Comparison of ENCODE assay signal across 8 cellular contexts in genomic region chr2:190882831-190883582, GRCh38. TPM values are rescaled to one million over a fixed set of nuclear protein-coding genes. Genes with fewer than 3 reads are reported as not detected.
DNase-seq lines count a peak whose midpoint lies in the region; ATAC-seq and TF ChIP-seq lines count a peak whose summit lies in the region.

No MANE protein-coding gene starts in this region.

- no peaks in the 10 kb centered on the region for H3K27me3 ChIP-seq in duodenal mucosa (ENCODE audit: control insufficient read depth in 1 of 2, insufficient read depth in 2 of 2, low read length in 2 of 2)
- no peaks in the 10 kb centered on the region for H3K27me3 ChIP-seq in neutrophil

- intact Hi-C loops in posterior vena cava (cut with DNase I), result no loop called here

- no peak for ATAC-seq in HG03520 (IDR thresholded peaks at IDR 0.05; ENCODE audit: unreplicated experiment)
- no peak for ATAC-seq in GM19467 (IDR thresholded peaks at IDR 0.05; ENCODE audit: unreplicated experiment)

- no peak for TF ChIP-seq CTCF in neutrophil (IDR thresholded peaks at IDR 0.05)

- peak overlapping the region; percentile 83 to 99 for H3K9ac ChIP-seq in duodenal mucosa (ENCODE audit: low read depth in 1 of 2, low read length in 2 of 2)

- DNase-seq in G401 (ENCODE audit: low spot score), result peak; percentile 44
- peak; percentile 55 for DNase-seq in NOMO-1 treated with DMSO at 0.1 percent for 48 hours (lab: John Stamatoyannopoulos, UW; ENCODE audit: unreplicated experiment)
- DNase-seq in posterior vena cava (ENCODE audit: low spot score), result no peak
- no peak for DNase-seq in NCI-H226

- no peaks in the 10 kb centered on the region for H3K36me3 ChIP-seq in duodenal mucosa (ENCODE audit: control insufficient read depth in 1 of 2, insufficient read depth in 2 of 2, low read length in 2 of 2)
- H3K36me3 ChIP-seq in neutrophil, result no peaks in the 10 kb centered on the region

- H3K4me3 ChIP-seq in duodenal mucosa (ENCODE audit: low read depth in 1 of 2, low read length in 2 of 2) (peak overlapping the region; percentile 93 to 99), neutrophil (ENCODE audit: low read depth in 1 of 2, low read length in 1 of 2) (peak overlapping the region; percentile 73 to 96)

- peaks cover 28 to 51% of the 10 kb centered on the region in 2 donors for H3K4me1 ChIP-seq in duodenal mucosa (ENCODE audit: control insufficient read depth in 1 of 2, insufficient read depth in 2 of 2, low read length in 2 of 2)
- H3K4me1 ChIP-seq in neutrophil (ENCODE audit: control insufficient read depth in 1 of 2, insufficient read depth in 1 of 2, low read depth in 1 of 2, low read length in 1 of 2), result peaks cover 33 to 35% of the 10 kb centered on the region in 2 experiments

- H3K9me3 ChIP-seq in duodenal mucosa (ENCODE audit: control insufficient read depth in 1 of 2, low read length in 2 of 2) (no peaks in the 10 kb centered on the region), neutrophil (no peaks in the 10 kb centered on the region)

- in situ Hi-C loops in G401 (cut with HindIII; ENCODE audit: low sequenced_read_pairs), result no loop called here

- H3K27ac ChIP-seq in duodenal mucosa (ENCODE audit: low read depth, low read length) (peak overlapping the region; percentile 45), neutrophil (peak overlapping the region; percentile 89)

RNA-seq across cellular contexts. Expression of gene GLS, which starts 2.4 kb away (rescaled TPM):
- 33.1 and 36.6 TPM in 2 replicates for total RNA-seq in G401 (2014; rRNA removed; shearing (Covaris generic))
- total RNA-seq in posterior vena cava, result 100 to 1,000 TPM; 231 to 237 TPM

Comparison
In these comparisons a context has a peak if more than half of its experiments do, and no peak if none do; other contexts are left out.
1. DNase-seq: peak in G401 (single experiment) and NOMO-1 treated with DMSO at 0.1 percent for 48 hours (single experiment); none in posterior vena cava (single experiment) and NCI-H226 (single experiment).